ENCODE assay signal across 8 cellular contexts in genomic region chr1:39490596-39491145, GRCh38.
DNase-seq lines count a peak whose midpoint lies in the region; FAIRE-seq lines count a peak whose summit lies in the region.

No MANE protein-coding gene starts in this region.

- no peak for FAIRE-seq in RCC 7860 (lab: Jason Lieb, UNC)

- DNase-seq in activated gamma-delta T cell treated with Interleukin-2 at 50 U/mL for 16 hours (peak; percentile 10), activated gamma-delta T cell (lab: John Stamatoyannopoulos, UW) (no peak), NCI-H146 (lab: John Stamatoyannopoulos, UW) (peak; percentile 49), iPS-NIHi7 (ENCODE audit: extremely low spot score) (peak; percentile 37), LoVo (ENCODE audit: low spot score) (no peak), RCC 7860 (ENCODE audit: low spot score) (no peak)
- DNase-seq in activated naive CD4-positive, alpha-beta T cell treated with anti-CD3 and anti-CD28 coated beads, Interleukin-2, amount 50 U/mL, for 16 hours, result peak; percentile 36
- peak; percentile 14 for DNase-seq in stimulated activated naive CD4-positive, alpha-beta T cell treated with Interleukin-2 at 50 U/mL for 16 hours (lab: John Stamatoyannopoulos, UW)

Comparison
In these comparisons a context has a peak if more than half of its experiments do, and no peak if none do; other contexts are left out.
1. DNase-seq: peak in activated gamma-delta T cell treated with Interleukin-2 at 50 U/mL for 16 hours (single experiment), NCI-H146 (single experiment), activated naive CD4-positive, alpha-beta T cell treated with anti-CD3 and anti-CD28 coated beads, Interleukin-2, amount 50 U/mL, for 16 hours (single experiment), iPS-NIHi7 (single experiment) and stimulated activated naive CD4-positive, alpha-beta T cell treated with Interleukin-2 at 50 U/mL for 16 hours (single experiment); none in activated gamma-delta T cell (single experiment), LoVo (single experiment) and RCC 7860 (single experiment).